In the genomic region with DNA sequence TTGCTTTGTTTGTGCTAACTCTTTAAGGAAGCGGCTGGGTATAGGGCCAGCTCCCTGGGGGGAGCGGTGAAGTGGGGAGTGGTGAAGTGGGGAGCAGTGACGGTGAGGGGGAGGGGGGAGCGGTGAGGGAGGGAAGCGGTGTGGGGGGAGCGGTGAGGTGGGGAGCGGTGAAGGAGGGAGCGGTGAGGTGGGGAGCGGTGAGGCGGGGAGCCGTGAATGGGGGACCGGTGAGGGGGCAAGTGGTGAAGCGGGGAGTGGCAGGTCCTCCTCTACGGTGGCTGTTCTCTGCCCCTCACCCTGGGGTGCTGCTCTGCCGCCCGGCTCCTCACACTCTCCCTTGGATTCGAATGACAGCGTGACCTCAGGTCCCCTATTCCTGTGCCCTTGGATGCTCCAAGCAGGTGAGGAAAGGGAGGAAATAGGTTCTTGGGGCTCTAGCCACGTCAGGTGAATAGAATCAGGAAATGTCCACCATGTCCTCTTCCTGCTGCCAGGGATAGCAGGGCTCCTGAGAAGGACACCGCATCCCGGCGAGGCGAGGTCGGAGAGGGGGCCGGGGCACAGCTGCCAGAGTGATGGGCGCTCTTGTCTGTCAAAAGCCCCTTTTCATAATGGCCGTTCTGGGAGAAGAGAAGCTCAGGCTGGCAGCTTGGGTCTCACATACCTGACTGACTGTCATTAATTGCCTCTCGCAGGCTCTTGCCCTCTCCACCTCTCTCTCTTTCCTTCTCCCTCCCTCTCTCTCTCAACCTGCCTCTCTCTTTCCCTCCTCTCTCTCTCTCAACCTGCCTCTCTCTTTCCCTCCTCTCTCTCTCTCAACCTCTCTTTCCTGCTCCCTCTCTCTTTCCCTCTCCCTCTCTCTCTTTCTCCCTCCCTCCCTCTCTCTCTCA, we compare ENCODE assay signal across 10 cellular contexts.
DNase-seq lines count a peak whose midpoint lies in the region; ATAC-seq and TF ChIP-seq lines count a peak whose summit lies in the region.
"Had no signal": no experiment of that assay in that cellular context is flagged by ENCODE, and none has a peak within 500 bp of the region (broad histone marks: within the 10 kb centered on the region; RNA-seq: fewer than 3 reads in every experiment).

No MANE protein-coding gene starts in this region.

- no peak overlapping the region for H4K91ac ChIP-seq in H9 (ENCODE audit: insufficient read length, low read depth, low read length)

- no peak for TF ChIP-seq CTCF in CD8-positive, alpha-beta T cell (IDR thresholded peaks at IDR 0.05)
- no peak for TF ChIP-seq CTCF in H9 (conservative IDR thresholded peaks at IDR 0.05)

- H3K9ac ChIP-seq in H9 (ENCODE audit: extremely low read depth, insufficient read length, low read length), result no peak overlapping the region

- H3K36me3 ChIP-seq in CD8-positive, alpha-beta T cell (ENCODE audit: insufficient read depth, low read length), result no peaks in the 10 kb centered on the region

- H4K5ac ChIP-seq in H9 (ENCODE audit: insufficient read length, low read depth, low read length), result no peak overlapping the region

- no peak overlapping the region for H2BK120ac ChIP-seq in H9 (ENCODE audit: low read depth, low read length, poor library complexity, severe bottlenecking)

- H3K9me3 ChIP-seq in CD8-positive, alpha-beta T cell (ENCODE audit: low read length), result no peaks in the 10 kb centered on the region
- H3K9me3 ChIP-seq in H9 (ENCODE audit: control insufficient read depth, low read depth, low read length), result no peaks in the 10 kb centered on the region

- no peaks in the 10 kb centered on the region for H3K79me1 ChIP-seq in H9 (ENCODE audit: insufficient read depth, low read depth, low read length, poor library complexity, severe bottlenecking)

- H3K4me2 ChIP-seq in H9 (ENCODE audit: insufficient read depth, insufficient read length, low read length), result peak overlapping the region; percentile 90

- H4K20me1 ChIP-seq in H9 (ENCODE audit: control insufficient read depth, insufficient read depth, insufficient read length), result no peaks in the 10 kb centered on the region

- H3K27ac ChIP-seq in CD8-positive, alpha-beta T cell (ENCODE audit: low read depth, low read length), result no peak overlapping the region
- H3K27ac ChIP-seq in H9 (ENCODE audit: insufficient read length, low read depth, low read length), result no peak overlapping the region

- no peaks in the 10 kb centered on the region for H3K79me2 ChIP-seq in H9 (ENCODE audit: insufficient read depth, low read length)

- WGBS in H9 (ENCODE audit: extremely low coverage, insufficient read length, low lambda C conversion rate), result no CpG with 5 or more reads among the region's 28 CpGs

- ATAC-seq in CD8-positive, alpha-beta T cell, result peak; percentile 56
- ATAC-seq in activated naive CD8-positive, alpha-beta T cell treated with anti-CD3 and anti-CD28 coated beads, Interleukin-2, amount 50 U/mL, for 24 hours, result peak; percentile 22
- ATAC-seq in naive B cell (ENCODE audit: low read depth in 2 of 2), result peak; percentile 84 to 88
- ATAC-seq: PC-3 had no signal

- H3K27me3 ChIP-seq in CD8-positive, alpha-beta T cell (ENCODE audit: insufficient read depth, low read length), result no peaks in the 10 kb centered on the region
- no peaks in the 10 kb centered on the region for H3K27me3 ChIP-seq in H9 (ENCODE audit: insufficient read depth, low read length)

- peak in 1 of 7 experiments; percentile 41 for DNase-seq in CD8-positive, alpha-beta T cell
- no peak for DNase-seq in H9
- no peak for DNase-seq in activated naive CD8-positive, alpha-beta T cell treated with anti-CD3 and anti-CD28 coated beads, Interleukin-2, amount 50 U/mL, for 24 hours
- peak; percentile 78 for DNase-seq in naive B cell
- DNase-seq in NCI-H187 (lab: John Stamatoyannopoulos, UW), result no peak
- no peak for DNase-seq in putamen (ENCODE audit: low spot score)
- no peak for DNase-seq in H4 (ENCODE audit: low spot score)
- no peak for DNase-seq in NCI-H2029 treated with DMSO at 0.1 percent for 48 hours (lab: John Stamatoyannopoulos, UW)
- DNase-seq: activated CD4-positive, alpha-beta T cell treated with anti-CD3 and anti-CD28 coated beads, Interleukin-2, amount 50 U/mL, for 48 hours; PC-3 had no signal

- no peak overlapping the region for H2BK5ac ChIP-seq in H9 (ENCODE audit: insufficient read length, low read length)

- no peak overlapping the region for H3K56ac ChIP-seq in H9 (ENCODE audit: insufficient read length, low read depth, low read length)

- H3K27ac Mint-ChIP-seq in CD8-positive, alpha-beta T cell, result no peak overlapping the region
- H3K27ac Mint-ChIP-seq in H9 (peak overlapping the region in 1 of 3 experiments; percentile 62; a peak in 1 of 7 replicates), naive B cell (peak overlapping the region; percentile 91 to 97 (median 94))
- H3K27ac Mint-ChIP-seq in activated naive CD8-positive, alpha-beta T cell treated with anti-CD3 and anti-CD28 coated beads, Interleukin-2, amount 50 U/mL, for 24 hours, result no peak overlapping the region

- no peaks in the 10 kb centered on the region for H3K23me2 ChIP-seq in H9 (ENCODE audit: insufficient read length, low read depth, low read length, poor library complexity, severe bottlenecking)

- H3T11ph ChIP-seq in H9 (ENCODE audit: low read length), result no peak overlapping the region

- no peak overlapping the region for H2BK12ac ChIP-seq in H9 (ENCODE audit: insufficient read length, low read depth, low read length)

- intact Hi-C loops in CD8-positive, alpha-beta T cell (cut with DNase I, micrococcal nuclease), result no loop called here

- H3K4me1 ChIP-seq in CD8-positive, alpha-beta T cell (ENCODE audit: insufficient read depth, low read length), result peaks cover 4% of the 10 kb centered on the region
- H3K4me1 ChIP-seq in H9 (ENCODE audit: insufficient read depth, low read length), result peaks cover 6% of the 10 kb centered on the region

- H3K18ac ChIP-seq in H9 (ENCODE audit: insufficient read length, low read depth, low read length), result no peak overlapping the region

- H3K4me3 Mint-ChIP-seq in CD8-positive, alpha-beta T cell, result peak overlapping the region; percentile 58
- H3K4me3 Mint-ChIP-seq in H9, result peak overlapping the region; percentile 32 to 82
- H3K4me3 Mint-ChIP-seq in activated naive CD8-positive, alpha-beta T cell treated with anti-CD3 and anti-CD28 coated beads, Interleukin-2, amount 50 U/mL, for 24 hours, result no peak overlapping the region
- H3K4me3 Mint-ChIP-seq in naive B cell, result peak overlapping the region; percentile 15 to 90 (median 88)

- peaks cover 16% of the 10 kb centered on the region for H3K27me3 Mint-ChIP-seq in CD8-positive, alpha-beta T cell (ENCODE audit: low read depth)
- no peaks in the 10 kb centered on the region; the same call in 1 of the 2 replicates for H3K27me3 Mint-ChIP-seq in H9 (ENCODE audit: low read depth)
- peaks cover 23% of the 10 kb centered on the region for H3K27me3 Mint-ChIP-seq in activated naive CD8-positive, alpha-beta T cell treated with anti-CD3 and anti-CD28 coated beads, Interleukin-2, amount 50 U/mL, for 24 hours
- no peaks in the 10 kb centered on the region for H3K27me3 Mint-ChIP-seq in naive B cell

- no peak overlapping the region for H2BK20ac ChIP-seq in H9 (ENCODE audit: low read depth, low read length, poor library complexity, severe bottlenecking)

- H3K4me1 Mint-ChIP-seq in CD8-positive, alpha-beta T cell (ENCODE audit: low read depth), result peaks cover 8% of the 10 kb centered on the region
- H3K4me1 Mint-ChIP-seq in H9 (peaks cover 24 to 33% of the 10 kb centered on the region in 2 experiments), naive B cell (peaks cover 51 to 75% (median 65%) of the 10 kb centered on the region in 3 donors)
- H3K4me1 Mint-ChIP-seq in activated naive CD8-positive, alpha-beta T cell treated with anti-CD3 and anti-CD28 coated beads, Interleukin-2, amount 50 U/mL, for 24 hours, result peaks cover 8% of the 10 kb centered on the region

- no peak overlapping the region for H2BK15ac ChIP-seq in H9 (ENCODE audit: low read depth, low read length)

- H3K4ac ChIP-seq in H9 (ENCODE audit: low read depth, low read length), result no peak overlapping the region

- no peak overlapping the region for H4K8ac ChIP-seq in H9 (replicated peaks; ENCODE audit: insufficient read length, low read depth, low read length)

- H2AFZ ChIP-seq in H9 (ENCODE audit: low read length), result no peak overlapping the region

- no peak overlapping the region for H3K4me3 ChIP-seq in CD8-positive, alpha-beta T cell (ENCODE audit: low read depth, low read length)

- no peaks in the 10 kb centered on the region for H3K9me3 Mint-ChIP-seq in CD8-positive, alpha-beta T cell
- H3K9me3 Mint-ChIP-seq in H9 (no peaks in the 10 kb centered on the region), naive B cell (peaks cover 0 to 3% (median 0%) of the 10 kb centered on the region in 7 donors)
- no peaks in the 10 kb centered on the region for H3K9me3 Mint-ChIP-seq in activated naive CD8-positive, alpha-beta T cell treated with anti-CD3 and anti-CD28 coated beads, Interleukin-2, amount 50 U/mL, for 24 hours

- no peak overlapping the region for H2AK5ac ChIP-seq in H9 (ENCODE audit: insufficient read length, low read length)

- H3K36me3 Mint-ChIP-seq in CD8-positive, alpha-beta T cell, result no peaks in the 10 kb centered on the region
- H3K36me3 Mint-ChIP-seq in H9 (ENCODE audit: insufficient read depth in 1 of 3, low read depth in 3 of 3), result no peaks in the 10 kb centered on the region; a peak in 1 of 7 replicates
- no peaks in the 10 kb centered on the region for H3K36me3 Mint-ChIP-seq in activated naive CD8-positive, alpha-beta T cell treated with anti-CD3 and anti-CD28 coated beads, Interleukin-2, amount 50 U/mL, for 24 hours (ENCODE audit: low read depth)
- no peaks in the 10 kb centered on the region for H3K36me3 Mint-ChIP-seq in naive B cell

- CTCF ChIA-PET in CD8-positive, alpha-beta T cell (lab: Charles Lee), result no interaction called here

- no peak overlapping the region; the same call in 1 of the 2 replicates for H3K14ac ChIP-seq in H9 (ENCODE audit: insufficient read depth, low read length)

- POLR2A ChIA-PET in CD8-positive, alpha-beta T cell (lab: Charles Lee), result no interaction called here

- H3K23ac ChIP-seq in H9 (ENCODE audit: insufficient read length, low read depth, low read length), result no peak overlapping the region

Comparison
In these comparisons a context has a peak if more than half of its experiments do, and no peak if none do; other contexts are left out.
1. ATAC-seq: peak in every context shown above with its lines; median percentile 86 in naive B cell; 56 in CD8-positive, alpha-beta T cell; 22 in activated naive CD8-positive, alpha-beta T cell treated with anti-CD3 and anti-CD28 coated beads, Interleukin-2, amount 50 U/mL, for 24 hours.
2. H3K27ac Mint-ChIP-seq: peak in naive B cell (6 of 6); none in CD8-positive, alpha-beta T cell (single experiment) and activated naive CD8-positive, alpha-beta T cell treated with anti-CD3 and anti-CD28 coated beads, Interleukin-2, amount 50 U/mL, for 24 hours (single experiment).